In the genomic region with DNA sequence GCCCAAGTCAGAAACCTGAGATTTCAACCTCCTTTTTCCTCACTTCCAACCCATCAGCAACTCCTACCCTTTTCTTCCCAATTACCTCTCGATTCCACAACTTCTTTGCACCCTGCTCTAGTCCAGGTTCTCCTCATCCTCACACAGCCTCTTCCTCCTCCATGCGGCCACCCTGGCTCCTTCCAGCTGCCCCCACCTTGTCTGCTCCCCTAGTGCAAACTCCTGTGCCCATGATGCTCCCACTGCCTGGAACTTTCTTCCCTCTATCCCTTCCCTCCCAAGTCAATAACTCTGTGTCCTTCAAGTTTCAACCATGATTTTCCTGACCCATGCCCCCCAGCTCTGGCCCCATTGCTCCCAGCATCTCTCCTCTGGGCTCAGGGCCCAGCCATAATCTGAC, we compare ENCODE assay signal across 15 cellular contexts. TPM values are rescaled to one million over a fixed set of nuclear protein-coding genes. Genes with fewer than 3 reads are reported as not detected.
DNase-seq lines count a peak whose midpoint lies in the region; ATAC-seq and TF ChIP-seq lines count a peak whose summit lies in the region.
"Had no signal": no experiment of that assay in that cellular context is flagged by ENCODE, and none has a peak within 500 bp of the region (broad histone marks: within the 10 kb centered on the region; RNA-seq: fewer than 3 reads in every experiment).

No MANE protein-coding gene starts in this region.

- ATAC-seq in activated naive CD8-positive, alpha-beta T cell treated with anti-CD3 and anti-CD28 coated beads, Interleukin-2, amount 50 U/mL, for 24 hours: no peak
- ATAC-seq in natural killer cell treated with Interleukin-12 subunit alpha and Interleukin-12 subunit beta and Interleukin-15 and Interleukin-18, amount 100 ng/mL, for 72 hours: no peak
- no peak for ATAC-seq in HG03521 (IDR thresholded peaks at IDR 0.05; ENCODE audit: unreplicated experiment)
- ATAC-seq: gastrocnemius medialis had no signal

- H3K4me3 Mint-ChIP-seq in CD14-positive monocyte (no peak overlapping the region), IgD-negative memory B cell (peak overlapping the region in 1 of 4 donors; percentile 79)
- no peak overlapping the region for H3K4me3 Mint-ChIP-seq in activated naive CD8-positive, alpha-beta T cell treated with anti-CD3 and anti-CD28 coated beads, Interleukin-2, amount 50 U/mL, for 24 hours
- peak overlapping the region; percentile 87 for H3K4me3 Mint-ChIP-seq in natural killer cell treated with Interleukin-12 subunit alpha and Interleukin-12 subunit beta and Interleukin-15 and Interleukin-18, amount 100 ng/mL, for 72 hours

- H3K9me3 Mint-ChIP-seq in CD14-positive monocyte (peaks cover 8 to 14% (median 9%) of the 10 kb centered on the region in 7 donors), IgD-negative memory B cell (peaks cover 0 to 7% (median 4%) of the 10 kb centered on the region in 3 donors)
- peaks cover 11% of the 10 kb centered on the region for H3K9me3 Mint-ChIP-seq in activated naive CD8-positive, alpha-beta T cell treated with anti-CD3 and anti-CD28 coated beads, Interleukin-2, amount 50 U/mL, for 24 hours
- H3K9me3 Mint-ChIP-seq in natural killer cell treated with Interleukin-12 subunit alpha and Interleukin-12 subunit beta and Interleukin-15 and Interleukin-18, amount 100 ng/mL, for 72 hours: peaks cover 5% of the 10 kb centered on the region

- H3K4me1 Mint-ChIP-seq in CD14-positive monocyte: peaks cover 36% of the 10 kb centered on the region
- H3K4me1 Mint-ChIP-seq in IgD-negative memory B cell: peaks cover 24 to 47% (median 38%) of the 10 kb centered on the region in 3 donors
- H3K4me1 Mint-ChIP-seq in activated naive CD8-positive, alpha-beta T cell treated with anti-CD3 and anti-CD28 coated beads, Interleukin-2, amount 50 U/mL, for 24 hours: peaks cover 73% of the 10 kb centered on the region
- peaks cover 74 to 81% of the 10 kb centered on the region in 2 donors for H3K4me1 Mint-ChIP-seq in natural killer cell treated with Interleukin-12 subunit alpha and Interleukin-12 subunit beta and Interleukin-15 and Interleukin-18, amount 100 ng/mL, for 72 hours (ENCODE audit: low read depth in 2 of 2)

- H3K27me3 Mint-ChIP-seq in CD14-positive monocyte (ENCODE audit: low read depth in 3 of 3) (peaks cover 0 to 5% (median 0%) of the 10 kb centered on the region in 3 donors), IgD-negative memory B cell (peaks cover 2% of the 10 kb centered on the region)
- H3K27me3 Mint-ChIP-seq in activated naive CD8-positive, alpha-beta T cell treated with anti-CD3 and anti-CD28 coated beads, Interleukin-2, amount 50 U/mL, for 24 hours: no peaks in the 10 kb centered on the region
- no peaks in the 10 kb centered on the region for H3K27me3 Mint-ChIP-seq in natural killer cell treated with Interleukin-12 subunit alpha and Interleukin-12 subunit beta and Interleukin-15 and Interleukin-18, amount 100 ng/mL, for 72 hours

- DNase-seq in CD14-positive monocyte (ENCODE audit: low spot score) (no peak), posterior cingulate gyrus (no peak), GOT3 (lab: John Stamatoyannopoulos, UW) (no peak), NCI-H2227 treated with DMSO at 0.1 percent for 48 hours (lab: John Stamatoyannopoulos, UW) (no peak)
- DNase-seq in activated naive CD8-positive, alpha-beta T cell treated with anti-CD3 and anti-CD28 coated beads, Interleukin-2, amount 50 U/mL, for 24 hours: no peak
- no peak for DNase-seq in natural killer cell treated with Interleukin-12 subunit alpha and Interleukin-12 subunit beta and Interleukin-15 and Interleukin-18, amount 100 ng/mL, for 72 hours (ENCODE audit: low spot score)
- DNase-seq: cerebellar nuclear complex, EL, gastrocnemius medialis, NCI-H1417, NCI-H226 had no signal

- intact Hi-C loops in CD14-positive monocyte (cut with micrococcal nuclease) (loop anchor here in 1 of 2 donors (10.0 kb wide), 1 partner anchor 478 kb away; the partner anchor contains the start of genes ALKBH2 and UNG), posterior cingulate gyrus (cut with DNase I) (no loop called here)

- H3K27ac Mint-ChIP-seq in CD14-positive monocyte (peak overlapping the region in 5 of 7 donors; percentile 32 to 85 (median 71)), IgD-negative memory B cell (peak overlapping the region; percentile 74 to 98 (median 96))
- H3K27ac Mint-ChIP-seq in activated naive CD8-positive, alpha-beta T cell treated with anti-CD3 and anti-CD28 coated beads, Interleukin-2, amount 50 U/mL, for 24 hours: peak overlapping the region; percentile 94
- H3K27ac Mint-ChIP-seq in natural killer cell treated with Interleukin-12 subunit alpha and Interleukin-12 subunit beta and Interleukin-15 and Interleukin-18, amount 100 ng/mL, for 72 hours: peak overlapping the region; percentile 92 to 100

- peaks cover 38 to 41% of the 10 kb centered on the region in 2 donors for H3K36me3 Mint-ChIP-seq in CD14-positive monocyte
- H3K36me3 Mint-ChIP-seq in IgD-negative memory B cell: peaks cover 5% of the 10 kb centered on the region
- peaks cover 16% of the 10 kb centered on the region for H3K36me3 Mint-ChIP-seq in activated naive CD8-positive, alpha-beta T cell treated with anti-CD3 and anti-CD28 coated beads, Interleukin-2, amount 50 U/mL, for 24 hours (ENCODE audit: low read depth)
- peaks cover 20% of the 10 kb centered on the region for H3K36me3 Mint-ChIP-seq in natural killer cell treated with Interleukin-12 subunit alpha and Interleukin-12 subunit beta and Interleukin-15 and Interleukin-18, amount 100 ng/mL, for 72 hours

- no peak for TF ChIP-seq CTCF in CD14-positive monocyte (IDR thresholded peaks at IDR 0.05)

RNA-seq across cellular contexts. Expression of gene SELPLG, which starts 17.3 kb away (rescaled TPM):
- 100 to 1,000 TPM; 247 to 349 TPM for polyA plus RNA-seq in CD14-positive monocyte
- 37.0 TPM for polyA plus RNA-seq in IgD-negative memory B cell
- total RNA-seq in natural killer cell treated with Interleukin-12 subunit alpha and Interleukin-12 subunit beta and Interleukin-15 and Interleukin-18, amount 100 ng/mL, for 72 hours: 10 to 100 TPM; 26.5 to 34.6 TPM

RNA-seq across cellular contexts. Expression of gene TMEM119, which starts 18.5 kb away (rescaled TPM):
- polyA plus RNA-seq in CD14-positive monocyte: under 1 TPM; 0.18 to 0.56 TPM
- 0.33 TPM for polyA plus RNA-seq in IgD-negative memory B cell
- total RNA-seq in natural killer cell treated with Interleukin-12 subunit alpha and Interleukin-12 subunit beta and Interleukin-15 and Interleukin-18, amount 100 ng/mL, for 72 hours: not detected
- total RNA-seq: activated CD8-positive, alpha-beta memory T cell treated with anti-CD3 and anti-CD28 coated beads for 36 hours; endothelial cell of umbilical vein had no signal
- polyA plus RNA-seq: endothelial cell of umbilical vein had no signal

RNA-seq across cellular contexts. Expression of gene ISCU, which starts 54.0 kb away (rescaled TPM):
- polyA plus RNA-seq in CD14-positive monocyte (100 to 1,000 TPM; 111 to 114 TPM), IgD-negative memory B cell (488 TPM)
- 10 to 100 TPM; 66.1 to 85.3 TPM for total RNA-seq in natural killer cell treated with Interleukin-12 subunit alpha and Interleukin-12 subunit beta and Interleukin-15 and Interleukin-18, amount 100 ng/mL, for 72 hours

RNA-seq across cellular contexts. Expression of gene SART3, which starts 55.4 kb away (rescaled TPM):
- polyA plus RNA-seq in CD14-positive monocyte (10 to 100 TPM; 10.3 to 20.6 TPM), IgD-negative memory B cell (51.9 TPM)
- total RNA-seq in natural killer cell treated with Interleukin-12 subunit alpha and Interleukin-12 subunit beta and Interleukin-15 and Interleukin-18, amount 100 ng/mL, for 72 hours: 100 to 1,000 TPM; 105 to 127 TPM
